In the genomic region with DNA sequence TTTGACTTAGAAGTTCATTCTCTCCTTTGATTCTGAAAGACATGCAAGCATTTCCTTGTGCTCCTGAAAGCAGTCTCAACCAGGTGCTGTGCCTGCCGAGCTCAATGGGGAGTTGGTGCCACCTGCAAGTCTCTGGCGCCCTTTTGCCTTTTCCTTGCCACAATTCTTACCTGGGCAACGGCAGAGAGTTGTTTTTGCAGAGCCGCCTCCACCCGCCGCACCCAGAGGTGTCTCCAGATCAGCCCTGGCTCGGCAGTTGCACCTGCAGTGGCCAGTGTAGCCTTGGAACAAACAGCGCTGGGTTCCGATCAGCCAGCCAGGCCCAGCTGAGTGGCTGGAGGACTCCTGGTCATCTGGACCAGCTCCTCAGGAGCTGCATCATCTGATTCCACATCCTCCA, we compare ENCODE assay signal across 5 cellular contexts.
"Had no signal": no experiment of that assay in that cellular context is flagged by ENCODE, and none has a peak within 500 bp of the region (broad histone marks: within the 10 kb centered on the region; RNA-seq: fewer than 3 reads in every experiment).

No MANE protein-coding gene starts in this region.

- H3K4me2 ChIP-seq: GM23338 had no signal

- DNase-seq: H9, HCEC 1CT, IMR-90 had no signal

- H3K4me1 Mint-ChIP-seq: GM23338, H9 had no signal

- H3K4me3 ChIP-seq: GM23338, K562 had no signal

- H3K27ac Mint-ChIP-seq: GM23338, H9 had no signal

- ATAC-seq: GM23338, K562 had no signal

- H2AFZ ChIP-seq: GM23338 had no signal

- H3K4me3 Mint-ChIP-seq: GM23338, H9 had no signal
